In the genomic region with DNA sequence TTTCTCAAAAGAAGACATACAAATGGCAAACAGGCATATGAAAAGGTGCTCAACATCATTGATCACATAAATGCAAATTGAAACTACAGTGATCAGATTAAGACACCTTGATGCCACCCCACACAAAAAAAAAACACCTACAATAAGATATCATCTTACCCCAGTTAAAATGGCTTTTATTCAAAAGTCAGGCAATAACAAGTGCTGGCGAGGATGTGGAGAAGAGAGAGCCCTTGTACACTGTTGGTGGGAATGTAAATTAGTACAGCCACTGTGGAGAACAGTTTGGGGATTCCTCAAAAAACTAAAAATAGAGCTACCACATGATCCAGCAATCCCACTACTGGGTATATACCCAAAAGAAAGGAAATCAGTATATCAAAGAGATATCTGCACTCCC, we compare ENCODE assay signal across 11 cellular contexts. TPM values are rescaled to one million over a fixed set of nuclear protein-coding genes. Genes with fewer than 3 reads are reported as not detected.
"Had no signal": no experiment of that assay in that cellular context is flagged by ENCODE, and none has a peak within 500 bp of the region (broad histone marks: within the 10 kb centered on the region; RNA-seq: fewer than 3 reads in every experiment).

No MANE protein-coding gene starts in this region.

RNA-seq across cellular contexts. Expression of a gene that starts 12.8 kb away (rescaled TPM):
- total RNA-seq: OCI-LY7, PC-3, PC-9, Peyer's patch, Right ventricle myocardium inferior, Right ventricle myocardium superior, RPMI7951, SJCRH30, SJSA1, SK-MEL-5 had no signal
- polyA plus RNA-seq: SK-N-SH had no signal
